In genomic region chr4:2087170-2087569, GRCh38 we compare ENCODE assay signal across 23 cellular contexts. TPM values are rescaled to one million over a fixed set of nuclear protein-coding genes. Genes with fewer than 3 reads are reported as not detected.
DNase-seq lines count a peak whose midpoint lies in the region; ATAC-seq and TF ChIP-seq lines count a peak whose summit lies in the region.
"Had no signal": no experiment of that assay in that cellular context is flagged by ENCODE, and none has a peak within 500 bp of the region (broad histone marks: within the 10 kb centered on the region; RNA-seq: fewer than 3 reads in every experiment).

No MANE protein-coding gene starts in this region.

- H3K4me3 ChIP-seq in A673 (ENCODE audit: low read depth, low read length, poor library complexity, severe bottlenecking) = no peak overlapping the region
- no peak overlapping the region for H3K4me3 ChIP-seq in H7 (ENCODE audit: insufficient read depth, low read depth, low read length)
- no peak overlapping the region for H3K4me3 ChIP-seq in fibroblast of villous mesenchyme (ENCODE audit: low read depth, low read length)
- H3K4me3 ChIP-seq: A549, coronary artery, GM12878, lung had no signal

- POLR2A ChIA-PET in A673 (lab: Charles Lee; ENCODE audit: low non-redundant PET) = no interaction called here

- intact Hi-C loops in A673 (cut with micrococcal nuclease; ENCODE audit: unreplicated experiment) = no loop called here

- no peak overlapping the region for H3K27ac ChIP-seq in A673 (ENCODE audit: low read depth, low read length, poor library complexity, severe bottlenecking)
- H3K27ac ChIP-seq: A549, C4-2B, coronary artery, neutrophil had no signal

- in situ Hi-C loops in SK-MEL-5 (cut with HindIII; ENCODE audit: low pct_unique_long_range_greater_than_20kb, low sequenced_read_pairs) = no loop called here

- H3K36me3 ChIP-seq in A673 (ENCODE audit: insufficient read depth, low read length, poor library complexity, severe bottlenecking) (no peaks in the 10 kb centered on the region), H7 (replicated peaks; ENCODE audit: control insufficient read depth, insufficient read depth, low read length) (no peaks in the 10 kb centered on the region)
- H3K36me3 ChIP-seq: neutrophil had no signal

- CTCF ChIA-PET in A673 (lab: Charles Lee) = no interaction called here

- no TSS peak for BruUV-seq in A673 (replicated peaks; lab: Mats Ljungman, UMichigan)

- TF ChIP-seq CTCF in A673 (conservative IDR thresholded peaks at IDR 0.05; ENCODE audit: low read depth, low read length) (peak; percentile 16; the same call in 1 of the 2 replicates), fibroblast of villous mesenchyme (IDR thresholded peaks at IDR 0.05; ENCODE audit: insufficient read depth, low read depth, low read length) (peak; percentile 36)

- no peak for DNase-seq in A673 (ENCODE audit: low spot score)
- peak; percentile 65 for DNase-seq in H7
- peak; percentile 12 for DNase-seq in SK-MEL-5 (ENCODE audit: low read depth, low spot score)
- peak; percentile 39 for DNase-seq in fibroblast of villous mesenchyme (ENCODE audit: low read depth)
- DNase-seq in COLO829 (ENCODE audit: low spot score) = no peak
- no peak for DNase-seq in NCI-H187 treated with DMSO at 0.1 percent for 48 hours (lab: John Stamatoyannopoulos, UW)
- no peak for DNase-seq in activated gamma-delta T cell (lab: John Stamatoyannopoulos, UW)
- DNase-seq: activated CD4-positive, alpha-beta T cell treated with anti-CD3 and anti-CD28 coated beads for 1 hour; activated naive CD8-positive, alpha-beta T cell treated with anti-CD3 and anti-CD28 coated beads for 36 hours; DMS153; foreskin melanocyte; hippocampal formation; NCI-H1436; NCI-H2171; NCI-H69 had no signal

- no peak for ATAC-seq in GM18502 (IDR thresholded peaks at IDR 0.05; ENCODE audit: poor library complexity, unreplicated experiment)
- ATAC-seq: A549, GM12878, Right ventricle myocardium inferior had no signal

- no peaks in the 10 kb centered on the region for H3K9me3 ChIP-seq in A673 (ENCODE audit: low read depth, low read length, poor library complexity, severe bottlenecking)
- H3K9me3 ChIP-seq: A549, neutrophil had no signal

- H3K27me3 ChIP-seq in A673 (replicated peaks; ENCODE audit: insufficient read depth, low read depth, low read length, poor library complexity) (peaks cover 5% of the 10 kb centered on the region), H7 (ENCODE audit: control insufficient read depth, insufficient read depth, low read length) (no peaks in the 10 kb centered on the region)

- no peaks in the 10 kb centered on the region for H3K4me1 ChIP-seq in A673 (ENCODE audit: insufficient read depth, low read length, poor library complexity, severe bottlenecking)
- H3K4me1 ChIP-seq: A549 had no signal

RNA-seq across cellular contexts. Expression of gene NAT8L, which starts 28.0 kb away (rescaled TPM):
- 2.5 and 3.4 TPM in 2 replicates for total RNA-seq in A673 (2021)
- total RNA-seq in H7 (2014; rRNA removed; shearing (Covaris generic)) = 4.1 and 5.2 TPM in 2 replicates
- total RNA-seq in SK-MEL-5 (2014; rRNA removed; shearing (Covaris generic)) = 3.8 and 3.9 TPM in 2 replicates
- 14.6 and 16.3 TPM in 2 replicates for polyA plus RNA-seq in SK-MEL-5 (2015; cell fraction: cytosol; rRNA removed)
- polyA plus RNA-seq in SK-MEL-5 (2015; cell fraction: nucleus; rRNA removed) = 15.9 and 16.2 TPM in 2 replicates
- total RNA-seq in fibroblast of villous mesenchyme = under 0.01 TPM in 2 replicates

Comparison
In these comparisons a context has a peak if more than half of its experiments do, and no peak if none do; other contexts are left out.
1. DNase-seq: peak in H7 (single experiment), SK-MEL-5 (single experiment) and fibroblast of villous mesenchyme (single experiment); none in A673 (single experiment), COLO829 (single experiment), NCI-H187 treated with DMSO at 0.1 percent for 48 hours (single experiment) and activated gamma-delta T cell (single experiment).